ENCODE assay signal across 2 cellular contexts in the genomic region with DNA sequence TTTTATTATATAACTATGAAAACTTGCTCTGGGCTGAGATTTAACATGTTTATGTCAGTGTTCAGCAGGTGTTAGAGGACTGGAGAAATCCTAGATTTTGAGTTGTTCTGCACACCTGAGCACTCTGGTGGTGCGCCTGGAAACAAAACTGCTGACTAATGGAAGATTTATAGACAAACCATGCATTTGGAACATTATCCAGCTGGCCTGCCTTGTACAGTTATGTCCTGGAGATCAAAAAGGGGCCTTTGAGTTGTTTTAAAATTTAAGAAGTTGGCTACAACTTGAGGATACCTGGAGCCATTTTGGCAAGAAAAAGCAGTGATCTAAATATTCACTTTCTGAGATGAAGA.
TF ChIP-seq lines count a peak whose summit lies in the region.

No MANE protein-coding gene starts in this region.

TF ChIP-seq in HepG2, 621 proteins besides CTCF, POLR2A, EP300 and RAD21:
- TF ChIP-seq ETV6 (CRISPR knock-in tag; conservative IDR thresholded peaks at IDR 0.05) (no peak), KLF6 (CRISPR knock-in tag; IDR thresholded peaks at IDR 0.05) (no peak), MAFK (conservative IDR thresholded peaks at IDR 0.05 in 1 of 2, IDR thresholded peaks at IDR 0.05 in 1 of 2; ENCODE audit: low read length in 2 of 2) (peak; percentile 79 to 90), MAFF (IDR thresholded peaks at IDR 0.05; ENCODE audit: low read depth, low read length) (peak; percentile 82)

TF ChIP-seq in K562, 482 proteins besides CTCF, POLR2A, EP300 and RAD21:
- no peak for TF ChIP-seq GATAD2A (IDR thresholded peaks at IDR 0.05)
- peak; percentile 67; the same call in 1 of the 2 replicates for TF ChIP-seq C11orf30 (IDR thresholded peaks at IDR 0.05; ENCODE audit: low read depth)
- peak; percentile 69 for TF ChIP-seq MAFF (IDR thresholded peaks at IDR 0.05; ENCODE audit: low read length)
- no peak for TF ChIP-seq NCOA4 (IDR thresholded peaks at IDR 0.05; ENCODE audit: partially characterized antibody)
- no peak for TF ChIP-seq ZNF384 (IDR thresholded peaks at IDR 0.05; ENCODE audit: low read depth, low read length)
- 0 out of 2 replicates have a peak, but pooled peaks have one; percentile 4 for TF ChIP-seq NFE2 (IDR thresholded peaks at IDR 0.05; ENCODE audit: low read depth)
- TF ChIP-seq MAFG (tag; conservative IDR thresholded peaks at IDR 0.05): peak; percentile 67
- TF ChIP-seq MAFK (IDR thresholded peaks at IDR 0.05; ENCODE audit: low read length): peak; percentile 59; the same call in 1 of the 2 replicates
- TF ChIP-seq ZNF316 (IDR thresholded peaks at IDR 0.05): peak; percentile 76
